In genomic region chr7:107622429-107622828, GRCh38 we compare ENCODE assay signal across 10 cellular contexts. TPM values are rescaled to one million over a fixed set of nuclear protein-coding genes. Genes with fewer than 3 reads are reported as not detected.
DNase-seq lines count a peak whose midpoint lies in the region; ATAC-seq and TF ChIP-seq lines count a peak whose summit lies in the region.
"Had no signal": no experiment of that assay in that cellular context is flagged by ENCODE, and none has a peak within 500 bp of the region (broad histone marks: within the 10 kb centered on the region; RNA-seq: fewer than 3 reads in every experiment).

No MANE protein-coding gene starts in this region.

- H3K4me2 ChIP-seq in PC-3 (ENCODE audit: low read length): no peak overlapping the region

- H3K4me1 Mint-ChIP-seq in activated CD4-positive, alpha-beta T cell treated with anti-CD3 and anti-CD28 coated beads for 36 hours: no peaks in the 10 kb centered on the region
- no peaks in the 10 kb centered on the region for H3K4me1 Mint-ChIP-seq in stimulated activated effector memory CD8-positive, alpha-beta T cell treated with anti-CD3 and anti-CD28 coated beads, Interleukin-12 subunit alpha, Interleukin-12 subunit beta, amount 100 ng/mL, for 72 hours
- no peaks in the 10 kb centered on the region for H3K4me1 Mint-ChIP-seq in activated CD4-positive, alpha-beta memory T cell treated with anti-CD3 and anti-CD28 coated beads, Interleukin-2, amount 10 ng/mL, durations not matched to agents 7 days and 5 days

- TF ChIP-seq CTCF in PC-3 (conservative IDR thresholded peaks at IDR 0.05; ENCODE audit: low read depth, low read length) (no peak), fibroblast of villous mesenchyme (IDR thresholded peaks at IDR 0.05; ENCODE audit: insufficient read depth, low read depth, low read length) (no peak)

- H3K27ac Mint-ChIP-seq in activated CD4-positive, alpha-beta T cell treated with anti-CD3 and anti-CD28 coated beads for 36 hours: no peak overlapping the region
- H3K27ac Mint-ChIP-seq in stimulated activated effector memory CD8-positive, alpha-beta T cell treated with anti-CD3 and anti-CD28 coated beads, Interleukin-12 subunit alpha, Interleukin-12 subunit beta, amount 100 ng/mL, for 72 hours: no peak overlapping the region
- H3K27ac Mint-ChIP-seq in activated CD4-positive, alpha-beta memory T cell treated with anti-CD3 and anti-CD28 coated beads, Interleukin-2, amount 10 ng/mL, durations not matched to agents 7 days and 5 days: no peak overlapping the region

- H3K4me3 ChIP-seq in PC-3 (ENCODE audit: low read length) (no peak overlapping the region), fibroblast of villous mesenchyme (ENCODE audit: low read depth, low read length) (no peak overlapping the region)
- H3K4me3 ChIP-seq: SK-N-MC had no signal

- peak; percentile 78 for ATAC-seq in activated CD4-positive, alpha-beta T cell treated with anti-CD3 and anti-CD28 coated beads for 36 hours
- ATAC-seq in PC-3 (peak; percentile 50), HG02981 (IDR thresholded peaks at IDR 0.05; ENCODE audit: unreplicated experiment) (no peak)
- peak; percentile 87 for ATAC-seq in stimulated activated effector memory CD8-positive, alpha-beta T cell treated with anti-CD3 and anti-CD28 coated beads, Interleukin-12 subunit alpha, Interleukin-12 subunit beta, amount 100 ng/mL, for 72 hours

- no peak overlapping the region for H3K4me3 Mint-ChIP-seq in activated CD4-positive, alpha-beta T cell treated with anti-CD3 and anti-CD28 coated beads for 36 hours
- no peak overlapping the region for H3K4me3 Mint-ChIP-seq in stimulated activated effector memory CD8-positive, alpha-beta T cell treated with anti-CD3 and anti-CD28 coated beads, Interleukin-12 subunit alpha, Interleukin-12 subunit beta, amount 100 ng/mL, for 72 hours
- no peak overlapping the region for H3K4me3 Mint-ChIP-seq in activated CD4-positive, alpha-beta memory T cell treated with anti-CD3 and anti-CD28 coated beads, Interleukin-2, amount 10 ng/mL, durations not matched to agents 7 days and 5 days

- peaks cover 5% of the 10 kb centered on the region for H3K9me3 Mint-ChIP-seq in activated CD4-positive, alpha-beta T cell treated with anti-CD3 and anti-CD28 coated beads for 36 hours (ENCODE audit: low read depth)
- H3K9me3 Mint-ChIP-seq in stimulated activated effector memory CD8-positive, alpha-beta T cell treated with anti-CD3 and anti-CD28 coated beads, Interleukin-12 subunit alpha, Interleukin-12 subunit beta, amount 100 ng/mL, for 72 hours: no peaks in the 10 kb centered on the region
- H3K9me3 Mint-ChIP-seq in activated CD4-positive, alpha-beta memory T cell treated with anti-CD3 and anti-CD28 coated beads, Interleukin-2, amount 10 ng/mL, durations not matched to agents 7 days and 5 days: peaks cover 4% of the 10 kb centered on the region

- intact Hi-C loops in activated CD4-positive, alpha-beta T cell treated with anti-CD3 and anti-CD28 coated beads for 36 hours (cut with DNase I, micrococcal nuclease): no loop called here
- intact Hi-C loops in PC-3 (cut with micrococcal nuclease): no loop called here

- H3K27ac ChIP-seq in PC-3 (ENCODE audit: low read length): no peak overlapping the region
- H3K27ac ChIP-seq: SK-N-MC had no signal

- no peaks in the 10 kb centered on the region for H4K20me1 ChIP-seq in PC-3 (ENCODE audit: low read length)

- no peaks in the 10 kb centered on the region for H3K9me3 ChIP-seq in PC-3 (ENCODE audit: low read length)

- no peaks in the 10 kb centered on the region; the same call in 1 of the 2 replicates for H3K36me3 ChIP-seq in PC-3 (ENCODE audit: low read depth, low read length)

- no peak overlapping the region for H2AFZ ChIP-seq in PC-3 (ENCODE audit: low read length)

- H3K9me2 ChIP-seq in PC-3 (replicated peaks; ENCODE audit: low read length): no peaks in the 10 kb centered on the region

- no peaks in the 10 kb centered on the region for H3K36me3 Mint-ChIP-seq in activated CD4-positive, alpha-beta T cell treated with anti-CD3 and anti-CD28 coated beads for 36 hours (ENCODE audit: low read depth)
- H3K36me3 Mint-ChIP-seq in stimulated activated effector memory CD8-positive, alpha-beta T cell treated with anti-CD3 and anti-CD28 coated beads, Interleukin-12 subunit alpha, Interleukin-12 subunit beta, amount 100 ng/mL, for 72 hours: no peaks in the 10 kb centered on the region
- H3K36me3 Mint-ChIP-seq in activated CD4-positive, alpha-beta memory T cell treated with anti-CD3 and anti-CD28 coated beads, Interleukin-2, amount 10 ng/mL, durations not matched to agents 7 days and 5 days (ENCODE audit: low read depth): peaks cover 22% of the 10 kb centered on the region

- H3K27me3 Mint-ChIP-seq in activated CD4-positive, alpha-beta T cell treated with anti-CD3 and anti-CD28 coated beads for 36 hours: no peaks in the 10 kb centered on the region
- H3K27me3 Mint-ChIP-seq in activated CD4-positive, alpha-beta memory T cell treated with anti-CD3 and anti-CD28 coated beads, Interleukin-2, amount 10 ng/mL, durations not matched to agents 7 days and 5 days: no peaks in the 10 kb centered on the region

- no peak overlapping the region for H3K9ac ChIP-seq in PC-3 (ENCODE audit: low read length)

- DNase-seq in activated CD4-positive, alpha-beta T cell treated with anti-CD3 and anti-CD28 coated beads for 36 hours: no peak
- no peak for DNase-seq in activated CD4-positive, alpha-beta T cell treated with anti-CD3 and anti-CD28 coated beads, Interleukin-2, amount 50 U/mL, for 1 hour
- peak; percentile 62 for DNase-seq in PC-3
- DNase-seq in fibroblast of villous mesenchyme (ENCODE audit: low read depth): peak; percentile 88
- DNase-seq in stimulated activated effector memory CD8-positive, alpha-beta T cell treated with anti-CD3 and anti-CD28 coated beads, Interleukin-12 subunit alpha, Interleukin-12 subunit beta, amount 100 ng/mL, for 72 hours (ENCODE audit: low spot score in 2 of 2): no peak
- DNase-seq in T1000 (lab: John Stamatoyannopoulos, UW): no peak
- no peak for DNase-seq in activated CD4-positive, alpha-beta memory T cell treated with anti-CD3 and anti-CD28 coated beads, Interleukin-2, amount 10 ng/mL, durations not matched to agents 7 days and 5 days
- DNase-seq: activated CD8-positive, alpha-beta memory T cell treated with anti-CD3 and anti-CD28 coated beads, Interleukin-2, amount 50 U/mL, for 48 hours had no signal

- H3K4me1 ChIP-seq in PC-3 (ENCODE audit: insufficient read depth, low read length): peaks cover 12% of the 10 kb centered on the region

- H3F3A ChIP-seq in PC-3 (ENCODE audit: low read length, unreplicated experiment): no peaks in the 10 kb centered on the region

- POLR2A ChIA-PET in activated CD4-positive, alpha-beta T cell treated with anti-CD3 and anti-CD28 coated beads for 36 hours (lab: Charles Lee): no interaction called here
- POLR2A ChIA-PET in PC-3 (lab: Charles Lee; ENCODE audit: unreplicated experiment): no interaction called here
- POLR2A ChIA-PET in activated CD4-positive, alpha-beta memory T cell treated with anti-CD3 and anti-CD28 coated beads, Interleukin-2, amount 10 ng/mL, durations not matched to agents 7 days and 5 days (lab: Charles Lee): interaction anchor here (0.9 kb wide), 1 partner anchor 37 kb away, joined by 3 read pairs; no protein-coding TSS in a partner anchor

- H3K79me2 ChIP-seq in PC-3 (ENCODE audit: low read length): no peaks in the 10 kb centered on the region

- no TSS peak for BruUV-seq in PC-3 (replicated peaks; lab: Mats Ljungman, UMichigan)

- no peaks in the 10 kb centered on the region for H3K27me3 ChIP-seq in PC-3 (ENCODE audit: low read length)

- CTCF ChIA-PET in activated CD4-positive, alpha-beta T cell treated with anti-CD3 and anti-CD28 coated beads for 36 hours (lab: Charles Lee): no interaction called here
- CTCF ChIA-PET in PC-3 (lab: Charles Lee): no interaction called here
- CTCF ChIA-PET in activated CD4-positive, alpha-beta memory T cell treated with anti-CD3 and anti-CD28 coated beads, Interleukin-2, amount 10 ng/mL, durations not matched to agents 7 days and 5 days (lab: Charles Lee): no interaction called here

RNA-seq across cellular contexts. Expression of gene SLC26A4, which starts 38.2 kb away (rescaled TPM):
- total RNA-seq in activated CD4-positive, alpha-beta T cell treated with anti-CD3 and anti-CD28 coated beads for 36 hours: 1 to 10 TPM; 1.5 to 2.1 TPM
- total RNA-seq in PC-3 (2014; rRNA removed) (not detected in 2 replicates), fibroblast of villous mesenchyme (under 0.01 and 0.32 TPM in 2 replicates)
- total RNA-seq in activated CD4-positive, alpha-beta memory T cell treated with anti-CD3 and anti-CD28 coated beads, Interleukin-2, amount 10 ng/mL, durations not matched to agents 7 days and 5 days: 10 to 100 TPM; 10.9 to 12.2 TPM

RNA-seq across cellular contexts. Expression of gene BCAP29, which starts 42.4 kb away (rescaled TPM):
- 10 to 100 TPM; 31.4 to 38.8 TPM for total RNA-seq in activated CD4-positive, alpha-beta T cell treated with anti-CD3 and anti-CD28 coated beads for 36 hours
- total RNA-seq in PC-3 (2014; rRNA removed) (32.0 and 65.9 TPM in 2 replicates), fibroblast of villous mesenchyme (50.6 and 62.2 TPM in 2 replicates)
- 10 to 100 TPM; 49.1 to 52.5 TPM for total RNA-seq in activated CD4-positive, alpha-beta memory T cell treated with anti-CD3 and anti-CD28 coated beads, Interleukin-2, amount 10 ng/mL, durations not matched to agents 7 days and 5 days

RNA-seq across cellular contexts. Expression of gene DUS4L, which starts 58.7 kb away (rescaled TPM):
- 10 to 100 TPM; 12.8 to 13.3 TPM for total RNA-seq in activated CD4-positive, alpha-beta T cell treated with anti-CD3 and anti-CD28 coated beads for 36 hours
- total RNA-seq in PC-3 (2014; rRNA removed) (10.2 and 12.9 TPM in 2 replicates), fibroblast of villous mesenchyme (7.4 and 10.4 TPM in 2 replicates)
- 1 to 10 TPM; 8.1 to 8.9 TPM for total RNA-seq in activated CD4-positive, alpha-beta memory T cell treated with anti-CD3 and anti-CD28 coated beads, Interleukin-2, amount 10 ng/mL, durations not matched to agents 7 days and 5 days

RNA-seq across cellular contexts. Expression of gene COG5, which starts 58.7 kb away (rescaled TPM):
- total RNA-seq in activated CD4-positive, alpha-beta T cell treated with anti-CD3 and anti-CD28 coated beads for 36 hours: 10 to 100 TPM; 34.1 to 35.5 TPM
- total RNA-seq in PC-3 (2014; rRNA removed) (46.5 and 51.7 TPM in 2 replicates), fibroblast of villous mesenchyme (27.7 and 32.0 TPM in 2 replicates)
- total RNA-seq in activated CD4-positive, alpha-beta memory T cell treated with anti-CD3 and anti-CD28 coated beads, Interleukin-2, amount 10 ng/mL, durations not matched to agents 7 days and 5 days: 10 to 100 TPM; 40.1 to 45.3 TPM

Comparison
In these comparisons a context has a peak if more than half of its experiments do, and no peak if none do; other contexts are left out.
1. DNase-seq: peak in PC-3 (single experiment) and fibroblast of villous mesenchyme (single experiment); none in activated CD4-positive, alpha-beta T cell treated with anti-CD3 and anti-CD28 coated beads for 36 hours (single experiment), activated CD4-positive, alpha-beta T cell treated with anti-CD3 and anti-CD28 coated beads, Interleukin-2, amount 50 U/mL, for 1 hour (single experiment), stimulated activated effector memory CD8-positive, alpha-beta T cell treated with anti-CD3 and anti-CD28 coated beads, Interleukin-12 subunit alpha, Interleukin-12 subunit beta, amount 100 ng/mL, for 72 hours (0 of 2), T1000 (single experiment) and activated CD4-positive, alpha-beta memory T cell treated with anti-CD3 and anti-CD28 coated beads, Interleukin-2, amount 10 ng/mL, durations not matched to agents 7 days and 5 days (single experiment).